ENCODE assay signal across 24 cellular contexts in the genomic region with DNA sequence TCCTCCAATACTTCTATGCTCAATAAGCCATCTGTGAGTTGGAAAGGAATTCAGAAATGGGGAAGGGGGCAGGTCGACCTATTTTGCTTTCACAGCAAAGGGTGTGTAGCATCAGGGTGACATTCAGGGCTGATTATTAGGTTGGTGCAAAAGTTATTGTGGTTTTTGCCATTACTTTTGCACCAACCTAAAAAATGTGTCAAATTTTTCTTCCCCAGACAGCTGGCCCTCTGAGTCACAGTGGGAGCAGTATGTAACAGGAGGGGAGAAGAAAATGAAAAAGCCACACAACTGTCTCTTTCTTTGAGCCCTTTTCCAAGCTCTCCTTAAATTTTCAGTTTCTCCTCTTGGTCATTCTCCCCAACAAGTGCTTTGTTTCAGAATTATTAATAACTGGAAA. TPM values are rescaled to one million over a fixed set of nuclear protein-coding genes. Genes with fewer than 3 reads are reported as not detected.
DNase-seq lines count a peak whose midpoint lies in the region; ATAC-seq and TF ChIP-seq lines count a peak whose summit lies in the region.
"Had no signal": no experiment of that assay in that cellular context is flagged by ENCODE, and none has a peak within 500 bp of the region (broad histone marks: within the 10 kb centered on the region; RNA-seq: fewer than 3 reads in every experiment).

No MANE protein-coding gene starts in this region.

- no peak for DNase-seq in CD8-positive, alpha-beta memory T cell
- DNase-seq in central memory CD8-positive, alpha-beta T cell (ENCODE audit: low spot score in 2 of 2) = no peak
- no peak for DNase-seq in natural killer cell
- no peak for DNase-seq in DMS53 (lab: John Stamatoyannopoulos, UW)
- DNase-seq in NCI-H774 (lab: John Stamatoyannopoulos, UW) = no peak
- DNase-seq: CD4-positive, CD25-positive, alpha-beta regulatory T cell; DMS153; GM23248; IMR-90; NCI-H1105; NCI-H2081; NCI-H2171; NCI-H345; NCI-H524; NCI-H82 had no signal

- peak overlapping the region in 6 of 8 donors; percentile 15 to 97 (median 91) for H3K27ac Mint-ChIP-seq in CD8-positive, alpha-beta memory T cell
- H3K27ac Mint-ChIP-seq in central memory CD8-positive, alpha-beta T cell (ENCODE audit: low read depth) = peak overlapping the region; percentile 98
- peak overlapping the region; percentile 99 for H3K27ac Mint-ChIP-seq in natural killer cell
- H3K27ac Mint-ChIP-seq: B cell; CD4-positive, CD25-positive, alpha-beta regulatory T cell had no signal

- H3K4me1 ChIP-seq in BLaER1 = peaks cover 36% of the 10 kb centered on the region
- peaks cover 29% of the 10 kb centered on the region for H3K4me1 ChIP-seq in CD8-positive, alpha-beta memory T cell (ENCODE audit: insufficient read depth, low read length)
- H3K4me1 ChIP-seq: A549, HAP-1 had no signal

- peak overlapping the region in 3 of 7 donors; percentile 53 to 73 (median 55) for H3K4me3 Mint-ChIP-seq in CD8-positive, alpha-beta memory T cell
- peak overlapping the region; percentile 85 for H3K4me3 Mint-ChIP-seq in central memory CD8-positive, alpha-beta T cell
- peak overlapping the region; percentile 99 for H3K4me3 Mint-ChIP-seq in natural killer cell
- H3K4me3 Mint-ChIP-seq: B cell had no signal

- no peaks in the 10 kb centered on the region for H3K36me3 ChIP-seq in BLaER1
- H3K36me3 ChIP-seq in CD8-positive, alpha-beta memory T cell (ENCODE audit: insufficient read depth, low read length) = no peaks in the 10 kb centered on the region
- H3K36me3 ChIP-seq: HAP-1 had no signal

- no peaks in the 10 kb centered on the region for H3K9me3 ChIP-seq in BLaER1
- no peaks in the 10 kb centered on the region for H3K9me3 ChIP-seq in CD8-positive, alpha-beta memory T cell (ENCODE audit: low read length)
- H3K9me3 ChIP-seq: A549, HAP-1 had no signal

- peak overlapping the region; percentile 53 for H3K4me2 ChIP-seq in BLaER1
- H3K4me2 ChIP-seq: A549 had no signal

- H3K9me3 Mint-ChIP-seq in CD8-positive, alpha-beta memory T cell = peaks cover 0 to 2% (median 0%) of the 10 kb centered on the region in 5 donors
- no peaks in the 10 kb centered on the region for H3K9me3 Mint-ChIP-seq in central memory CD8-positive, alpha-beta T cell
- no peaks in the 10 kb centered on the region for H3K9me3 Mint-ChIP-seq in natural killer cell

- CTCF ChIA-PET in CD8-positive, alpha-beta memory T cell (lab: Charles Lee) = interaction anchor here (0.8 to 4.2 kb wide), 2 partner anchors 12 to 73 kb away, joined by 3 to 20 read pairs; no protein-coding TSS in a partner anchor

- H3K4me1 Mint-ChIP-seq in CD8-positive, alpha-beta memory T cell = peaks cover 47 to 57% (median 51%) of the 10 kb centered on the region in 3 donors
- H3K4me1 Mint-ChIP-seq in central memory CD8-positive, alpha-beta T cell = peaks cover 53% of the 10 kb centered on the region
- peaks cover 87 to 91% of the 10 kb centered on the region in 2 donors for H3K4me1 Mint-ChIP-seq in natural killer cell

- POLR2A ChIA-PET in CD8-positive, alpha-beta memory T cell (lab: Charles Lee) = no interaction called here

- no peak overlapping the region for H3K9ac ChIP-seq in BLaER1
- H3K9ac ChIP-seq: GM23248 had no signal

- no peak overlapping the region for H3K4me3 ChIP-seq in BLaER1
- no peak overlapping the region for H3K4me3 ChIP-seq in CD8-positive, alpha-beta memory T cell (ENCODE audit: low read length)
- H3K4me3 ChIP-seq: A549, GM23248, HAP-1 had no signal

- H4K20me1 ChIP-seq in BLaER1 = no peaks in the 10 kb centered on the region

- no peak overlapping the region for H3K27ac ChIP-seq in BLaER1
- no peak overlapping the region for H3K27ac ChIP-seq in CD8-positive, alpha-beta memory T cell (ENCODE audit: low read depth, low read length)
- H3K27ac ChIP-seq: A549, GM23248 had no signal

- H3K27me3 Mint-ChIP-seq in CD8-positive, alpha-beta memory T cell = no peaks in the 10 kb centered on the region
- H3K27me3 Mint-ChIP-seq in central memory CD8-positive, alpha-beta T cell = no peaks in the 10 kb centered on the region
- H3K27me3 Mint-ChIP-seq in natural killer cell (ENCODE audit: low read depth in 2 of 2) = no peaks in the 10 kb centered on the region
- H3K27me3 Mint-ChIP-seq: B cell had no signal

- no peak for TF ChIP-seq CTCF in natural killer cell (IDR thresholded peaks at IDR 0.05)

- no peak for ATAC-seq in central memory CD8-positive, alpha-beta T cell (replicated peaks; ENCODE audit: extremely low read depth, poor library complexity, severe bottlenecking)
- ATAC-seq in natural killer cell (peak; percentile 16 to 25 (median 22)), HG02970 (IDR thresholded peaks at IDR 0.05; ENCODE audit: low FRiP score, unreplicated experiment) (no peak)
- ATAC-seq: A549, Panc1, SK-N-SH treated with all-trans-retinoic acid at 6 μM for 48 hours had no signal

- intact Hi-C loops in natural killer cell (cut with micrococcal nuclease) = no loop called here

- H3K36me3 Mint-ChIP-seq in CD8-positive, alpha-beta memory T cell = no peaks in the 10 kb centered on the region
- H3K36me3 Mint-ChIP-seq in central memory CD8-positive, alpha-beta T cell (ENCODE audit: insufficient read depth) = peaks cover 6% of the 10 kb centered on the region
- peaks cover 6% of the 10 kb centered on the region for H3K36me3 Mint-ChIP-seq in natural killer cell

- no peaks in the 10 kb centered on the region for H3K27me3 ChIP-seq in BLaER1
- no peaks in the 10 kb centered on the region for H3K27me3 ChIP-seq in CD8-positive, alpha-beta memory T cell (ENCODE audit: insufficient read depth, low read length, poor library complexity, severe bottlenecking)

RNA-seq across cellular contexts. Expression of a gene that starts 47.1 kb away (rescaled TPM):
- total RNA-seq in CD8-positive, alpha-beta memory T cell = 1,000 to 10,000 TPM; 2,724 to 2,866 TPM
- polyA plus RNA-seq in CD8-positive, alpha-beta memory T cell = 78.6 TPM
- 1,000 to 10,000 TPM; 1,176 to 1,565 (median 1,384) TPM for total RNA-seq in natural killer cell
- total RNA-seq: CD4-positive, CD25-positive, alpha-beta regulatory T cell; Daoy; GM23248; IMR-90; MCF 10A had no signal
- polyA plus RNA-seq: A549, GM23248, IMR-90 had no signal

Comparison
In these comparisons a context has a peak if more than half of its experiments do, and no peak if none do; other contexts are left out.
1. ATAC-seq: peak in natural killer cell (3 of 3); none in central memory CD8-positive, alpha-beta T cell (single experiment) and HG02970 (single experiment).
2. Peak in every context shown above with its lines, with median percentiles within 50 percentile points of each other: H3K27ac Mint-ChIP-seq.